In genomic region chr17:27577124-27577761, GRCh38 we compare ENCODE assay signal across 8 cellular contexts. TPM values are rescaled to one million over a fixed set of nuclear protein-coding genes. Genes with fewer than 3 reads are reported as not detected.
DNase-seq lines count a peak whose midpoint lies in the region; ATAC-seq and TF ChIP-seq lines count a peak whose summit lies in the region.

No MANE protein-coding gene starts in this region.

- POLR2A ChIA-PET in A673 (lab: Charles Lee; ENCODE audit: low non-redundant PET) = no interaction called here

- H3K27ac Mint-ChIP-seq in CD14-positive monocyte = peak overlapping the region in 2 of 7 donors; percentile 43 to 54

- no peak overlapping the region for H3K4me3 Mint-ChIP-seq in CD14-positive monocyte

- DNase-seq in A673 (ENCODE audit: low spot score) (no peak), NCI-H226 (peak; percentile 68), ecto neural progenitor cell (ENCODE audit: low spot score) (peak; percentile 66), myocyte (ENCODE audit: low read depth) (peak; percentile 97), middle frontal gyrus (ENCODE audit: extremely low spot score, low spot score) (no peak), GM19240 (ENCODE audit: insufficient read length, low spot score) (no peak), CD14-positive monocyte (ENCODE audit: low spot score) (no peak)

- H3K4me1 Mint-ChIP-seq in CD14-positive monocyte = peaks cover 34% of the 10 kb centered on the region

- H3K4me3 ChIP-seq in A673 (ENCODE audit: low read depth, low read length, poor library complexity, severe bottlenecking) = no peak overlapping the region

- H3K27me3 ChIP-seq in A673 (replicated peaks; ENCODE audit: insufficient read depth, low read depth, low read length, poor library complexity) = no peaks in the 10 kb centered on the region

- BruUV-seq in A673 (replicated peaks; lab: Mats Ljungman, UMichigan) = no TSS peak

- peak overlapping the region; percentile 57 for H3K27ac ChIP-seq in A673 (ENCODE audit: low read depth, low read length, poor library complexity, severe bottlenecking)

- peaks cover 36 to 49% of the 10 kb centered on the region in 2 donors for H3K36me3 Mint-ChIP-seq in CD14-positive monocyte

- no peaks in the 10 kb centered on the region for H3K36me3 ChIP-seq in A673 (ENCODE audit: insufficient read depth, low read length, poor library complexity, severe bottlenecking)

- no peaks in the 10 kb centered on the region for H3K9me3 ChIP-seq in A673 (ENCODE audit: low read depth, low read length, poor library complexity, severe bottlenecking)

- TF ChIP-seq CTCF in A673 (conservative IDR thresholded peaks at IDR 0.05; ENCODE audit: low read depth, low read length) = no peak
- TF ChIP-seq CTCF in CD14-positive monocyte (IDR thresholded peaks at IDR 0.05) = no peak

- H3K4me1 ChIP-seq in A673 (ENCODE audit: insufficient read depth, low read length, poor library complexity, severe bottlenecking) = peaks cover 41% of the 10 kb centered on the region

- intact Hi-C loops in A673 (cut with micrococcal nuclease; ENCODE audit: unreplicated experiment) (no loop called here), CD14-positive monocyte (cut with micrococcal nuclease) (no loop called here)

- peaks cover 0 to 2% (median 0%) of the 10 kb centered on the region in 7 donors for H3K9me3 Mint-ChIP-seq in CD14-positive monocyte

- H3K27me3 Mint-ChIP-seq in CD14-positive monocyte (ENCODE audit: low read depth in 3 of 3) = no peaks in the 10 kb centered on the region

- no peak for ATAC-seq in GM18519 (IDR thresholded peaks at IDR 0.05; ENCODE audit: low FRiP score, unreplicated experiment)

- CTCF ChIA-PET in A673 (lab: Charles Lee) = interaction anchor here (0.6 to 1.1 kb wide), 2 partner anchors 121 to 341 kb away, joined by 3 read pairs; partner anchors contain the start of gene KSR1

RNA-seq across cellular contexts. Expression of gene LGALS9, which starts 53.7 kb away (rescaled TPM):
- total RNA-seq in A673 (2021) = 2.4 and 3.7 TPM in 2 replicates
- total RNA-seq in myocyte = 0.29 and 0.31 TPM in 2 replicates
- polyA plus RNA-seq in myocyte (2012) = 0.38 TPM
- polyA plus RNA-seq in CD14-positive monocyte = 100 to 1,000 TPM; 149 TPM

Comparison
In these comparisons a context has a peak if more than half of its experiments do, and no peak if none do; other contexts are left out.
1. DNase-seq: peak in NCI-H226 (single experiment), ecto neural progenitor cell (single experiment) and myocyte (single experiment); none in A673 (single experiment), middle frontal gyrus (single experiment), GM19240 (single experiment) and CD14-positive monocyte (single experiment).